ENCODE assay signal across 1 cellular context in genomic region chr6:36546958-36547645, GRCh38.
TF ChIP-seq lines count a peak whose summit lies in the region.

STK38 (minus strand) TSS chr6:36547479; CDS start chr6:36540202, 7,277 bp downstream.

TF ChIP-seq in HepG2, 621 proteins besides CTCF, POLR2A, EP300 and RAD21 (continued from another document and continues in another):
- TF ChIP-seq, protein P1, sequence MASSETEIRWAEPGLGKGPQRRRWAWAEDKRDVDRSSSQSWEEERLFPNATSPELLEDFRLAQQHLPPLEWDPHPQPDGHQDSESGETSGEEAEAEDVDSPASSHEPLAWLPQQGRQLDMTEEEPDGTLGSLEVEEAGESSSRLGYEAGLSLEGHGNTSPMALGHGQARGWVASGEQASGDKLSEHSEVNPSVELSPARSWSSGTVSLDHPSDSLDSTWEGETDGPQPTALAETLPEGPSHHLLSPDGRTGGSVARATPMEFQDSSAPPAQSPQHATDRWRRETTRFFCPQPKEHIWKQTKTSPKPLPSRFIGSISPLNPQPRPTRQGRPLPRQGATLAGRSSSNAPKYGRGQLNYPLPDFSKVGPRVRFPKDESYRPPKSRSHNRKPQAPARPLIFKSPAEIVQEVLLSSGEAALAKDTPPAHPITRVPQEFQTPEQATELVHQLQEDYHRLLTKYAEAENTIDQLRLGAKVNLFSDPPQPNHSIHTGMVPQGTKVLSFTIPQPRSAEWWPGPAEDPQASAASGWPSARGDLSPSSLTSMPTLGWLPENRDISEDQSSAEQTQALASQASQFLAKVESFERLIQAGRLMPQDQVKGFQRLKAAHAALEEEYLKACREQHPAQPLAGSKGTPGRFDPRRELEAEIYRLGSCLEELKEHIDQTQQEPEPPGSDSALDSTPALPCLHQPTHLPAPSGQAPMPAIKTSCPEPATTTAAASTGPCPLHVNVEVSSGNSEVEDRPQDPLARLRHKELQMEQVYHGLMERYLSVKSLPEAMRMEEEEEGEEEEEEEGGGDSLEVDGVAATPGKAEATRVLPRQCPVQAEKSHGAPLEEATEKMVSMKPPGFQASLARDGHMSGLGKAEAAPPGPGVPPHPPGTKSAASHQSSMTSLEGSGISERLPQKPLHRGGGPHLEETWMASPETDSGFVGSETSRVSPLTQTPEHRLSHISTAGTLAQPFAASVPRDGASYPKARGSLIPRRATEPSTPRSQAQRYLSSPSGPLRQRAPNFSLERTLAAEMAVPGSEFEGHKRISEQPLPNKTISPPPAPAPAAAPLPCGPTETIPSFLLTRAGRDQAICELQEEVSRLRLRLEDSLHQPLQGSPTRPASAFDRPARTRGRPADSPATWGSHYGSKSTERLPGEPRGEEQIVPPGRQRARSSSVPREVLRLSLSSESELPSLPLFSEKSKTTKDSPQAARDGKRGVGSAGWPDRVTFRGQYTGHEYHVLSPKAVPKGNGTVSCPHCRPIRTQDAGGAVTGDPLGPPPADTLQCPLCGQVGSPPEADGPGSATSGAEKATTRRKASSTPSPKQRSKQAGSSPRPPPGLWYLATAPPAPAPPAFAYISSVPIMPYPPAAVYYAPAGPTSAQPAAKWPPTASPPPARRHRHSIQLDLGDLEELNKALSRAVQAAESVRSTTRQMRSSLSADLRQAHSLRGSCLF (CRISPR knock-in tag; IDR thresholded peaks at IDR 0.05; ENCODE audit: borderline replicate concordance) = 0 out of 2 replicates have a peak, but pooled peaks have one; percentile 54
- TF ChIP-seq MED8 (CRISPR knock-in tag; IDR thresholded peaks at IDR 0.05; ENCODE audit: insufficient replicate concordance) = no peak
- TF ChIP-seq ZNF205 (CRISPR knock-in tag; IDR thresholded peaks at IDR 0.05) = 0 out of 2 replicates have a peak, but pooled peaks have one; percentile 67
- TF ChIP-seq YY1 (IDR thresholded peaks at IDR 0.05; ENCODE audit: insufficient read depth, insufficient replicate concordance, low read depth, low read length) = peak; percentile 63
- peak; percentile 83; the same call in 1 of the 2 replicates for TF ChIP-seq ZNF34 (CRISPR knock-in tag; IDR thresholded peaks at IDR 0.05; ENCODE audit: borderline replicate concordance)
- no peak for TF ChIP-seq FOSL2 (CRISPR knock-in tag; IDR thresholded peaks at IDR 0.05)
- peak; percentile 90; the same call in 1 of the 2 replicates for TF ChIP-seq EED (CRISPR knock-in tag; IDR thresholded peaks at IDR 0.05)
- TF ChIP-seq ZNF143 (CRISPR knock-in tag; IDR thresholded peaks at IDR 0.05) = no peak
- TF ChIP-seq ZNF549 (CRISPR knock-in tag; IDR thresholded peaks at IDR 0.05) = no peak
- peak; percentile 81; the same call in 1 of the 2 replicates for TF ChIP-seq ZNF674 (CRISPR knock-in tag; IDR thresholded peaks at IDR 0.05; ENCODE audit: low read depth)
- peak; percentile 88; the same call in 1 of the 2 replicates for TF ChIP-seq ZNF788 (CRISPR knock-in tag; IDR thresholded peaks at IDR 0.05; ENCODE audit: borderline replicate concordance)
- no peak for TF ChIP-seq ZNF546 (CRISPR knock-in tag; conservative IDR thresholded peaks at IDR 0.05)
- no peak for TF ChIP-seq ZNF737 (CRISPR knock-in tag; IDR thresholded peaks at IDR 0.05; ENCODE audit: borderline replicate concordance)
- TF ChIP-seq HNF4A (CRISPR knock-in tag; IDR thresholded peaks at IDR 0.05) = no peak
- TF ChIP-seq SPEN (CRISPR knock-in tag; IDR thresholded peaks at IDR 0.05; ENCODE audit: low read depth) = peak; percentile 76
- TF ChIP-seq JUND (CRISPR knock-in tag; IDR thresholded peaks at IDR 0.05) = no peak
- TF ChIP-seq, protein P2, sequence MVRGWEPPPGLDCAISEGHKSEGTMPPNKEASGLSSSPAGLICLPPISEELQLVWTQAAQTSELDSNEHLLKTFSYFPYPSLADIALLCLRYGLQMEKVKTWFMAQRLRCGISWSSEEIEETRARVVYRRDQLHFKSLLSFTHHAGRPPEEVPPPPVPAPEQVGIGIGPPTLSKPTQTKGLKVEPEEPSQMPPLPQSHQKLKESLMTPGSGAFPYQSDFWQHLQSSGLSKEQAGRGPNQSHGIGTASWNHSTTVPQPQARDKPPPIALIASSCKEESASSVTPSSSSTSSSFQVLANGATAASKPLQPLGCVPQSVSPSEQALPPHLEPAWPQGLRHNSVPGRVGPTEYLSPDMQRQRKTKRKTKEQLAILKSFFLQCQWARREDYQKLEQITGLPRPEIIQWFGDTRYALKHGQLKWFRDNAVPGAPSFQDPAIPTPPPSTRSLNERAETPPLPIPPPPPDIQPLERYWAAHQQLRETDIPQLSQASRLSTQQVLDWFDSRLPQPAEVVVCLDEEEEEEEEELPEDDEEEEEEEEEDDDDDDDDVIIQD (CRISPR knock-in tag; IDR thresholded peaks at IDR 0.05; ENCODE audit: low read depth) = peak; percentile 62; the same call in 1 of the 2 replicates
- TF ChIP-seq TFAP4 (IDR thresholded peaks at IDR 0.05; ENCODE audit: borderline replicate concordance, low read depth) = no peak; the same call in 1 of the 2 replicates
- peak; percentile 67 for TF ChIP-seq GFI1 (CRISPR knock-in tag; IDR thresholded peaks at IDR 0.05; ENCODE audit: borderline replicate concordance)
- TF ChIP-seq, protein P3, sequence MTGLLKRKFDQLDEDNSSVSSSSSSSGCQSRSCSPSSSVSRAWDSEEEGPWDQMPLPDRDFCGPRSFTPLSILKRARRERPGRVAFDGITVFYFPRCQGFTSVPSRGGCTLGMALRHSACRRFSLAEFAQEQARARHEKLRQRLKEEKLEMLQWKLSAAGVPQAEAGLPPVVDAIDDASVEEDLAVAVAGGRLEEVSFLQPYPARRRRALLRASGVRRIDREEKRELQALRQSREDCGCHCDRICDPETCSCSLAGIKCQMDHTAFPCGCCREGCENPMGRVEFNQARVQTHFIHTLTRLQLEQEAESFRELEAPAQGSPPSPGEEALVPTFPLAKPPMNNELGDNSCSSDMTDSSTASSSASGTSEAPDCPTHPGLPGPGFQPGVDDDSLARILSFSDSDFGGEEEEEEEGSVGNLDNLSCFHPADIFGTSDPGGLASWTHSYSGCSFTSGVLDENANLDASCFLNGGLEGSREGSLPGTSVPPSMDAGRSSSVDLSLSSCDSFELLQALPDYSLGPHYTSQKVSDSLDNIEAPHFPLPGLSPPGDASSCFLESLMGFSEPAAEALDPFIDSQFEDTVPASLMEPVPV (CRISPR knock-in tag; IDR thresholded peaks at IDR 0.05) = peak; percentile 56; the same call in 1 of the 2 replicates
- peak; percentile 76 for TF ChIP-seq ELF3 (CRISPR knock-in tag; IDR thresholded peaks at IDR 0.05)
- TF ChIP-seq ATRX (CRISPR knock-in tag; IDR thresholded peaks at IDR 0.05; ENCODE audit: borderline replicate concordance) = no peak
- peak; percentile 32; the same call in 1 of the 2 replicates for TF ChIP-seq ATF7-NPFF (CRISPR knock-in tag; IDR thresholded peaks at IDR 0.05; ENCODE audit: low read depth)
- peak; percentile 67 for TF ChIP-seq HOXA5 (CRISPR knock-in tag; IDR thresholded peaks at IDR 0.05)
- TF ChIP-seq, protein P4, sequence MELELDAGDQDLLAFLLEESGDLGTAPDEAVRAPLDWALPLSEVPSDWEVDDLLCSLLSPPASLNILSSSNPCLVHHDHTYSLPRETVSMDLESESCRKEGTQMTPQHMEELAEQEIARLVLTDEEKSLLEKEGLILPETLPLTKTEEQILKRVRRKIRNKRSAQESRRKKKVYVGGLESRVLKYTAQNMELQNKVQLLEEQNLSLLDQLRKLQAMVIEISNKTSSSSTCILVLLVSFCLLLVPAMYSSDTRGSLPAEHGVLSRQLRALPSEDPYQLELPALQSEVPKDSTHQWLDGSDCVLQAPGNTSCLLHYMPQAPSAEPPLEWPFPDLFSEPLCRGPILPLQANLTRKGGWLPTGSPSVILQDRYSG (CRISPR knock-in tag; IDR thresholded peaks at IDR 0.05) = no peak
- no peak; the same call in 1 of the 2 replicates for TF ChIP-seq TOE1 (CRISPR knock-in tag; IDR thresholded peaks at IDR 0.05)
- no peak; the same call in 1 of the 2 replicates for TF ChIP-seq ZMYM3 (CRISPR knock-in tag; IDR thresholded peaks at IDR 0.05)
- no peak for TF ChIP-seq JUNB (CRISPR knock-in tag; IDR thresholded peaks at IDR 0.05; ENCODE audit: borderline replicate concordance)
- TF ChIP-seq ZNF382 (CRISPR knock-in tag; IDR thresholded peaks at IDR 0.05; ENCODE audit: borderline replicate concordance) = no peak
- no peak for TF ChIP-seq FOXK2 (IDR thresholded peaks at IDR 0.05)
- no peak for TF ChIP-seq ZNF75D (CRISPR knock-in tag; IDR thresholded peaks at IDR 0.05; ENCODE audit: borderline replicate concordance)
- peak; percentile 62 for TF ChIP-seq IKZF5 (CRISPR knock-in tag; IDR thresholded peaks at IDR 0.05)
- no peak for TF ChIP-seq CCDC6 (CRISPR knock-in tag; IDR thresholded peaks at IDR 0.05)
- no peak for TF ChIP-seq ZNF460 (CRISPR knock-in tag; IDR thresholded peaks at IDR 0.05; ENCODE audit: borderline replicate concordance)
- TF ChIP-seq, protein P5, sequence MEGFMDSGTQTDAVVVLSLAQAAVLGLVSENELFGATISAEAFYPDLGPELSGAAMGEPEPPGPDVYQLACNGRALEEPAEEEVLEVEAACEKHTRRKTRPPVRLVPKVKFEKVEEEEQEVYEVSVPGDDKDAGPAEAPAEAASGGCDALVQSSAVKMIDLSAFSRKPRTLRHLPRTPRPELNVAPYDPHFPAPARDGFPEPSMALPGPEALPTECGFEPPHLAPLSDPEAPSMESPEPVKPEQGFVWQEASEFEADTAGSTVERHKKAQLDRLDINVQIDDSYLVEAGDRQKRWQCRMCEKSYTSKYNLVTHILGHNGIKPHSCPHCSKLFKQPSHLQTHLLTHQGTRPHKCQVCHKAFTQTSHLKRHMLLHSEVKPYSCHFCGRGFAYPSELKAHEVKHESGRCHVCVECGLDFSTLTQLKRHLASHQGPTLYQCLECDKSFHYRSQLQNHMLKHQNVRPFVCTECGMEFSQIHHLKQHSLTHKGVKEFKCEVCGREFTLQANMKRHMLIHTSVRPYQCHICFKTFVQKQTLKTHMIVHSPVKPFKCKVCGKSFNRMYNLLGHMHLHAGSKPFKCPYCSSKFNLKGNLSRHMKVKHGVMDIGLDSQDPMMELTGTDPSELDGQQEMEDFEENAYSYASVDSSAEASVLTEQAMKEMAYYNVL (CRISPR knock-in tag; IDR thresholded peaks at IDR 0.05; ENCODE audit: borderline replicate concordance) = peak; percentile 77
- TF ChIP-seq IRF2 (CRISPR knock-in tag; IDR thresholded peaks at IDR 0.05) = peak; percentile 80
- peak; percentile 70 for TF ChIP-seq IKZF4 (CRISPR knock-in tag; IDR thresholded peaks at IDR 0.05; ENCODE audit: borderline replicate concordance, low read depth, not compliant biosample characterization)
- no peak for TF ChIP-seq TRIM22 (IDR thresholded peaks at IDR 0.05)
- TF ChIP-seq ZNF354B (CRISPR knock-in tag; IDR thresholded peaks at IDR 0.05) = no peak
- peak; percentile 59; the same call in 1 of the 2 replicates for TF ChIP-seq ARNT2 (CRISPR knock-in tag; IDR thresholded peaks at IDR 0.05; ENCODE audit: low read depth)
- peak; percentile 89 for TF ChIP-seq SRSF1 (optimal IDR thresholded peaks at IDR 0.05; ENCODE audit: low read depth, low read length)
- TF ChIP-seq ZNF501 (CRISPR knock-in tag; IDR thresholded peaks at IDR 0.05) = peak; percentile 68
- no peak for TF ChIP-seq SMARCC2 (IDR thresholded peaks at IDR 0.05)
- peak; percentile 60; the same call in 1 of the 2 replicates for TF ChIP-seq FOXC1 (CRISPR knock-in tag; IDR thresholded peaks at IDR 0.05; ENCODE audit: borderline replicate concordance)
- peak; percentile 84; the same call in 1 of the 2 replicates for TF ChIP-seq LBX2 (CRISPR knock-in tag; IDR thresholded peaks at IDR 0.05; ENCODE audit: borderline replicate concordance)
- TF ChIP-seq REL (CRISPR knock-in tag; conservative IDR thresholded peaks at IDR 0.05) = no peak
- no peak for TF ChIP-seq MYNN (CRISPR knock-in tag; IDR thresholded peaks at IDR 0.05; ENCODE audit: low read depth)
- TF ChIP-seq CHCHD3 (CRISPR knock-in tag; IDR thresholded peaks at IDR 0.05) = 0 out of 2 replicates have a peak, but pooled peaks have one; percentile 47
- TF ChIP-seq, protein P6, sequence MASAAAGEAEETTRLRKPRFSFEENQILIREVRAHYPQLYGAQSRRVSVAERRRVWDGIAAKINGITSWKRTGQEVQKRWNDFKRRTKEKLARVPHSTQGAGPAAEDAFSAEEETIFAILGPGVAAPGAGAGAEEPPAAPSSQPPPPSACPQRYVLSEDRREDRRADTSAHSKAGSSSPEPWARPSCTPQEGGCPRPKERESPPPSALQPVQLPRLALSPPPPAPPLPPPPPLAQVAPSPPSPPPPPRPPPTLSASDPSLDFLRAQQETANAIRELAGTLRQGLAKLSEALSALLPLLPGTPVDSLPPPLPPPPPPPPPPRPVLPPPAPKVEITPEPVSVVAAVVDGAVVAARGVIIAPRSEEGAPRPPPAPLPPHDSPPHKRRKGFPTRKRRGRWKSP (CRISPR knock-in tag; IDR thresholded peaks at IDR 0.05) = no peak
- no peak for TF ChIP-seq CREM (IDR thresholded peaks at IDR 0.05)
- no peak for TF ChIP-seq CREM (CRISPR knock-in tag; IDR thresholded peaks at IDR 0.05)
- peak; percentile 90; the same call in 1 of the 2 replicates for TF ChIP-seq ZNF274 (CRISPR knock-in tag; IDR thresholded peaks at IDR 0.05)
